Comparison of ENCODE assay signal across 1 cellular context in the genomic region with DNA sequence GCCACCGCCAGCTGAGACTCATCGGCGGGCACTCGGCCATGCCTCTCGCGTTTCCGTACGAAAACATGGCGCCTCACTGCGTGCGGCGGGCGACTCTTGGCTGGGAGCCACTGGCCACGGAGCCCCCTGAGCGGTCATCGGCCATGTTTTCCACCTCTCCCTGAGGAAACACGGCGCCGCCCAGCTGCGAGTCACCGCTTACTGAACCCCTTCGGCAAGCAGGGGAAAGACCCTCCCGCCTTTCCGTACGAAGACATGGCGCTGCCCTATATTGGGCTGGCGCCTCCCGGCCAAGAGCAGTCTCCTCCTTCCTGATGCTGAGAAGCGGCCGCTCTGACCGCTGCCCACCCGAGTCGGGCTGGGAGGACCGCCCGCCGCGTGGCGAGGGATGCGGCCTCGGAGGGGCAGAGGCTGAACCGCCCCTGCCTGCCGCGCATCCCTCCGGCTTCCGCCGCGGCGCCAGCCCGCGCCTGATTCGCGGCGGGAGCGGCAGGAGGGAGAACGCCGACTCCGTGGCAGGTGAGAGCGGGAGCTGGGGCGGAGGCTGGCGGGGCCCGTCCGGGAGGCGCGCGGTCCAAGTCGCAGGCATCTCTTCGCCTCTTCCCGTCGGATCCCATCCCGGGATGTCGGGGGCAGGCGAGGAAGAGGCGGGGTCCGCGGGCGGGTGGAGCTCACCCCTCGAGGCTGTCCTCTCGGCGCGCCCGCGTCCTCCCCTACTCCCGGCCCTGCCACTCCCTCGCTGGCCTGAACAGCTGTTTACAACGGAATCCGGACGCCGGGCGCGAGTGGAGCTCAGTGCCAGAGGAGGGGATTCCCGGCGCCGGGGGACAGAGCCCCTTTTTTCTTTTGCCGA.
TF ChIP-seq lines count a peak whose summit lies in the region.

A gene with protein sequence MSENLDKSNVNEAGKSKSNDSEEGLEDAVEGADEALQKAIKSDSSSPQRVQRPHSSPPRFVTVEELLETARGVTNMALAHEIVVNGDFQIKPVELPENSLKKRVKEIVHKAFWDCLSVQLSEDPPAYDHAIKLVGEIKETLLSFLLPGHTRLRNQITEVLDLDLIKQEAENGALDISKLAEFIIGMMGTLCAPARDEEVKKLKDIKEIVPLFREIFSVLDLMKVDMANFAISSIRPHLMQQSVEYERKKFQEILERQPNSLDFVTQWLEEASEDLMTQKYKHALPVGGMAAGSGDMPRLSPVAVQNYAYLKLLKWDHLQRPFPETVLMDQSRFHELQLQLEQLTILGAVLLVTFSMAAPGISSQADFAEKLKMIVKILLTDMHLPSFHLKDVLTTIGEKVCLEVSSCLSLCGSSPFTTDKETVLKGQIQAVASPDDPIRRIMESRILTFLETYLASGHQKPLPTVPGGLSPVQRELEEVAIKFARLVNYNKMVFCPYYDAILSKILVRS (plus strand): TSS at position 299 of the 853 bp plus-strand sequence. CDS start 4,202 bp downstream, outside the sequence.

TF ChIP-seq in K562, 482 proteins besides CTCF, POLR2A, EP300 and RAD21 (continued from another document and continues in another):
- TF ChIP-seq SIN3A (IDR thresholded peaks at IDR 0.05; ENCODE audit: borderline replicate concordance in 2 of 2, control insufficient read depth in 1 of 2, low read depth in 2 of 2, low read length in 2 of 2) (peak; percentile 22 to 73; a peak in 1 of 4 replicates), RBM14 (IDR thresholded peaks at IDR 0.05; ENCODE audit: borderline replicate concordance, insufficient read depth, low read depth, low read length) (0 out of 2 replicates have a peak, but pooled peaks have one; percentile 67), TAF9B (IDR thresholded peaks at IDR 0.05; ENCODE audit: partially characterized antibody) (no peak), ZNF431 (CRISPR knock-in tag; IDR thresholded peaks at IDR 0.05) (peak; percentile 30; the same call in 1 of the 2 replicates), YBX1 (IDR thresholded peaks at IDR 0.05) (no peak), MXI1 (IDR thresholded peaks at IDR 0.05; ENCODE audit: low read depth, low read length) (0 out of 2 replicates have a peak, but pooled peaks have one; percentile 39), SIX5 (IDR thresholded peaks at IDR 0.05; ENCODE audit: borderline replicate concordance in 1 of 2, insufficient read depth in 1 of 2, low read depth in 1 of 2, low read length in 2 of 2) (peak; percentile 17 to 22; a peak in 3 of 4 replicates), XRCC5 (IDR thresholded peaks at IDR 0.05; ENCODE audit: low read depth, low read length) (peak; percentile 83; the same call in 1 of the 2 replicates), CREB1 (IDR thresholded peaks at IDR 0.05) (0 out of 2 replicates have a peak, but pooled peaks have one; percentile 9), CREB1 (CRISPR knock-in tag; IDR thresholded peaks at IDR 0.05) (no peak), SIN3B (IDR thresholded peaks at IDR 0.05; ENCODE audit: low read depth) (peak; percentile 56; the same call in 1 of the 2 replicates), ATF7 (IDR thresholded peaks at IDR 0.05) (peak; percentile 45), MYC (IDR thresholded peaks at IDR 0.05; ENCODE audit: low read depth, low read length) (no peak; the same call in none of the 2 replicates), MYC (CRISPR knock-in tag; IDR thresholded peaks at IDR 0.05; ENCODE audit: borderline replicate concordance, low read depth) (0 out of 2 replicates have a peak, but pooled peaks have one; percentile 64), ZNF444 (CRISPR knock-in tag; IDR thresholded peaks at IDR 0.05) (no peak), ZNF175 (CRISPR knock-in tag; IDR thresholded peaks at IDR 0.05; ENCODE audit: low read depth) (0 out of 2 replicates have a peak, but pooled peaks have one; percentile 68), ZNF76 (CRISPR knock-in tag; IDR thresholded peaks at IDR 0.05; ENCODE audit: borderline replicate concordance) (no peak), KAT8 (IDR thresholded peaks at IDR 0.05; ENCODE audit: low read depth) (no peak), NR4A1 (CRISPR knock-in tag; IDR thresholded peaks at IDR 0.05) (peak; percentile 65; the same call in 1 of the 2 replicates), NR4A1 (tag; IDR thresholded peaks at IDR 0.05) (no peak), E2F3 (CRISPR knock-in tag; IDR thresholded peaks at IDR 0.05) (no peak), SRF (CRISPR knock-in tag; IDR thresholded peaks at IDR 0.05) (0 out of 4 replicates have a peak, but pooled peaks of 1 of the 2 experiments have one; percentile 13), SMAD4 (CRISPR knock-in tag; conservative IDR thresholded peaks at IDR 0.05) (peak; percentile 57), SREBF2 (CRISPR knock-in tag; IDR thresholded peaks at IDR 0.05) (no peak), GATA2 (CRISPR knock-in tag; IDR thresholded peaks at IDR 0.05) (no peak), DIDO1 (tag; IDR thresholded peaks at IDR 0.05; ENCODE audit: low read depth) (peak; percentile 75), SUPT5H (IDR thresholded peaks at IDR 0.05) (peak; percentile 38; the same call in 1 of the 2 replicates)
- TF ChIP-seq, protein P1, sequence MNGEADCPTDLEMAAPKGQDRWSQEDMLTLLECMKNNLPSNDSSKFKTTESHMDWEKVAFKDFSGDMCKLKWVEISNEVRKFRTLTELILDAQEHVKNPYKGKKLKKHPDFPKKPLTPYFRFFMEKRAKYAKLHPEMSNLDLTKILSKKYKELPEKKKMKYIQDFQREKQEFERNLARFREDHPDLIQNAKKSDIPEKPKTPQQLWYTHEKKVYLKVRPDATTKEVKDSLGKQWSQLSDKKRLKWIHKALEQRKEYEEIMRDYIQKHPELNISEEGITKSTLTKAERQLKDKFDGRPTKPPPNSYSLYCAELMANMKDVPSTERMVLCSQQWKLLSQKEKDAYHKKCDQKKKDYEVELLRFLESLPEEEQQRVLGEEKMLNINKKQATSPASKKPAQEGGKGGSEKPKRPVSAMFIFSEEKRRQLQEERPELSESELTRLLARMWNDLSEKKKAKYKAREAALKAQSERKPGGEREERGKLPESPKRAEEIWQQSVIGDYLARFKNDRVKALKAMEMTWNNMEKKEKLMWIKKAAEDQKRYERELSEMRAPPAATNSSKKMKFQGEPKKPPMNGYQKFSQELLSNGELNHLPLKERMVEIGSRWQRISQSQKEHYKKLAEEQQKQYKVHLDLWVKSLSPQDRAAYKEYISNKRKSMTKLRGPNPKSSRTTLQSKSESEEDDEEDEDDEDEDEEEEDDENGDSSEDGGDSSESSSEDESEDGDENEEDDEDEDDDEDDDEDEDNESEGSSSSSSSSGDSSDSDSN (IDR thresholded peaks at IDR 0.05; ENCODE audit: borderline replicate concordance in 1 of 2, low read depth in 2 of 2, low read length in 2 of 2), result peak; percentile 28 to 77; a peak in 2 of 4 replicates
- TF ChIP-seq, protein P2, sequence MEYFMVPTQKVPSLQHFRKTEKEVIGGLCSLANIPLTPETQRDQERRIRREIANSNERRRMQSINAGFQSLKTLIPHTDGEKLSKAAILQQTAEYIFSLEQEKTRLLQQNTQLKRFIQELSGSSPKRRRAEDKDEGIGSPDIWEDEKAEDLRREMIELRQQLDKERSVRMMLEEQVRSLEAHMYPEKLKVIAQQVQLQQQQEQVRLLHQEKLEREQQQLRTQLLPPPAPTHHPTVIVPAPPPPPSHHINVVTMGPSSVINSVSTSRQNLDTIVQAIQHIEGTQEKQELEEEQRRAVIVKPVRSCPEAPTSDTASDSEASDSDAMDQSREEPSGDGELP (CRISPR knock-in tag; IDR thresholded peaks at IDR 0.05; ENCODE audit: borderline replicate concordance), result peak; percentile 99
- TF ChIP-seq, protein P3, sequence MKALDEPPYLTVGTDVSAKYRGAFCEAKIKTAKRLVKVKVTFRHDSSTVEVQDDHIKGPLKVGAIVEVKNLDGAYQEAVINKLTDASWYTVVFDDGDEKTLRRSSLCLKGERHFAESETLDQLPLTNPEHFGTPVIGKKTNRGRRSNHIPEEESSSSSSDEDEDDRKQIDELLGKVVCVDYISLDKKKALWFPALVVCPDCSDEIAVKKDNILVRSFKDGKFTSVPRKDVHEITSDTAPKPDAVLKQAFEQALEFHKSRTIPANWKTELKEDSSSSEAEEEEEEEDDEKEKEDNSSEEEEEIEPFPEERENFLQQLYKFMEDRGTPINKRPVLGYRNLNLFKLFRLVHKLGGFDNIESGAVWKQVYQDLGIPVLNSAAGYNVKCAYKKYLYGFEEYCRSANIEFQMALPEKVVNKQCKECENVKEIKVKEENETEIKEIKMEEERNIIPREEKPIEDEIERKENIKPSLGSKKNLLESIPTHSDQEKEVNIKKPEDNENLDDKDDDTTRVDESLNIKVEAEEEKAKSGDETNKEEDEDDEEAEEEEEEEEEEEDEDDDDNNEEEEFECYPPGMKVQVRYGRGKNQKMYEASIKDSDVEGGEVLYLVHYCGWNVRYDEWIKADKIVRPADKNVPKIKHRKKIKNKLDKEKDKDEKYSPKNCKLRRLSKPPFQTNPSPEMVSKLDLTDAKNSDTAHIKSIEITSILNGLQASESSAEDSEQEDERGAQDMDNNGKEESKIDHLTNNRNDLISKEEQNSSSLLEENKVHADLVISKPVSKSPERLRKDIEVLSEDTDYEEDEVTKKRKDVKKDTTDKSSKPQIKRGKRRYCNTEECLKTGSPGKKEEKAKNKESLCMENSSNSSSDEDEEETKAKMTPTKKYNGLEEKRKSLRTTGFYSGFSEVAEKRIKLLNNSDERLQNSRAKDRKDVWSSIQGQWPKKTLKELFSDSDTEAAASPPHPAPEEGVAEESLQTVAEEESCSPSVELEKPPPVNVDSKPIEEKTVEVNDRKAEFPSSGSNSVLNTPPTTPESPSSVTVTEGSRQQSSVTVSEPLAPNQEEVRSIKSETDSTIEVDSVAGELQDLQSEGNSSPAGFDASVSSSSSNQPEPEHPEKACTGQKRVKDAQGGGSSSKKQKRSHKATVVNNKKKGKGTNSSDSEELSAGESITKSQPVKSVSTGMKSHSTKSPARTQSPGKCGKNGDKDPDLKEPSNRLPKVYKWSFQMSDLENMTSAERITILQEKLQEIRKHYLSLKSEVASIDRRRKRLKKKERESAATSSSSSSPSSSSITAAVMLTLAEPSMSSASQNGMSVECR (CRISPR knock-in tag; IDR thresholded peaks at IDR 0.05), result peak; percentile 89
- TF ChIP-seq, protein P4, sequence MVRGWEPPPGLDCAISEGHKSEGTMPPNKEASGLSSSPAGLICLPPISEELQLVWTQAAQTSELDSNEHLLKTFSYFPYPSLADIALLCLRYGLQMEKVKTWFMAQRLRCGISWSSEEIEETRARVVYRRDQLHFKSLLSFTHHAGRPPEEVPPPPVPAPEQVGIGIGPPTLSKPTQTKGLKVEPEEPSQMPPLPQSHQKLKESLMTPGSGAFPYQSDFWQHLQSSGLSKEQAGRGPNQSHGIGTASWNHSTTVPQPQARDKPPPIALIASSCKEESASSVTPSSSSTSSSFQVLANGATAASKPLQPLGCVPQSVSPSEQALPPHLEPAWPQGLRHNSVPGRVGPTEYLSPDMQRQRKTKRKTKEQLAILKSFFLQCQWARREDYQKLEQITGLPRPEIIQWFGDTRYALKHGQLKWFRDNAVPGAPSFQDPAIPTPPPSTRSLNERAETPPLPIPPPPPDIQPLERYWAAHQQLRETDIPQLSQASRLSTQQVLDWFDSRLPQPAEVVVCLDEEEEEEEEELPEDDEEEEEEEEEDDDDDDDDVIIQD (CRISPR knock-in tag; IDR thresholded peaks at IDR 0.05), result 0 out of 2 replicates have a peak, but pooled peaks have one; percentile 21
- TF ChIP-seq, protein P5, sequence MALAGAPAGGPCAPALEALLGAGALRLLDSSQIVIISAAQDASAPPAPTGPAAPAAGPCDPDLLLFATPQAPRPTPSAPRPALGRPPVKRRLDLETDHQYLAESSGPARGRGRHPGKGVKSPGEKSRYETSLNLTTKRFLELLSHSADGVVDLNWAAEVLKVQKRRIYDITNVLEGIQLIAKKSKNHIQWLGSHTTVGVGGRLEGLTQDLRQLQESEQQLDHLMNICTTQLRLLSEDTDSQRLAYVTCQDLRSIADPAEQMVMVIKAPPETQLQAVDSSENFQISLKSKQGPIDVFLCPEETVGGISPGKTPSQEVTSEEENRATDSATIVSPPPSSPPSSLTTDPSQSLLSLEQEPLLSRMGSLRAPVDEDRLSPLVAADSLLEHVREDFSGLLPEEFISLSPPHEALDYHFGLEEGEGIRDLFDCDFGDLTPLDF (CRISPR knock-in tag; IDR thresholded peaks at IDR 0.05), result 0 out of 2 replicates have a peak, but pooled peaks have one; percentile 22
